ENCODE assay signal across 19 cellular contexts in genomic region chr10:131657985-131658330, GRCh38.
"Had no signal": no experiment of that assay in that cellular context is flagged by ENCODE, and none has a peak within 500 bp of the region (broad histone marks: within the 10 kb centered on the region; RNA-seq: fewer than 3 reads in every experiment).

No MANE protein-coding gene starts in this region.

- H3K9ac ChIP-seq: parathyroid adenoma had no signal

- DNase-seq: cerebellar nuclear complex; colonic mucosa; effector CD4-positive, alpha-beta T cell; foreskin melanocyte; heart left ventricle; hippocampal formation; left ventricle myocardium inferior; mesenchymal stem cell; naive B cell; stimulated activated CD4-positive, alpha-beta T cell treated with anti-CD3 and anti-CD28 coated beads, Interleukin-12 subunit alpha, Interleukin-12 subunit beta, amount 100 ng/mL, for 4 hours; stimulated activated naive CD4-positive, alpha-beta T cell; trophoblast cell had no signal

- H3K4me3 Mint-ChIP-seq: nephron had no signal

- H3K9me3 ChIP-seq: colonic mucosa had no signal

- ATAC-seq: heart left ventricle, sciatic nerve had no signal

- FAIRE-seq: islet of Langerhans, urothelium cell line had no signal

- H3K4me3 ChIP-seq: colonic mucosa, heart left ventricle, left ventricle myocardium inferior, lung, skin epidermis had no signal

- H3K27ac Mint-ChIP-seq: nephron had no signal

- H3K4me1 ChIP-seq: colonic mucosa, heart left ventricle, left ventricle myocardium inferior, parathyroid adenoma had no signal

- H3K4me1 Mint-ChIP-seq: naive B cell had no signal

- H3K27me3 ChIP-seq: colonic mucosa had no signal

- H3K27ac ChIP-seq: colonic mucosa, heart left ventricle, left ventricle myocardium inferior, parathyroid adenoma, skin epidermis had no signal

- H3K36me3 ChIP-seq: colonic mucosa, heart left ventricle, left ventricle myocardium inferior had no signal
